ENCODE assay signal across 18 cellular contexts in genomic region chr3:196554205-196554604, GRCh38. TPM values are rescaled to one million over a fixed set of nuclear protein-coding genes. Genes with fewer than 3 reads are reported as not detected.
DNase-seq lines count a peak whose midpoint lies in the region; ATAC-seq, FAIRE-seq and TF ChIP-seq lines count a peak whose summit lies in the region.
"Had no signal": no experiment of that assay in that cellular context is flagged by ENCODE, and none has a peak within 500 bp of the region (broad histone marks: within the 10 kb centered on the region; RNA-seq: fewer than 3 reads in every experiment).

No MANE protein-coding gene starts in this region.

- CTCF ChIA-PET in Panc1 (lab: Charles Lee): interaction anchor here (0.5 kb wide), 1 partner anchor 14 kb away, joined by 3 read pairs; no protein-coding TSS in a partner anchor
- CTCF ChIA-PET in endothelial cell of umbilical vein (lab: Charles Lee): interaction anchor here (1.1 to 2.8 kb wide), 4 partner anchors 10 to 25 kb away, joined by 4 to 16 read pairs (median 6); partner anchors contain the start of genes FBXO45 and WDR53

- no peaks in the 10 kb centered on the region for H3K79me2 ChIP-seq in endothelial cell of umbilical vein (ENCODE audit: control insufficient read depth, insufficient read depth, low read length)

- H3K27me3 ChIP-seq in Panc1 (ENCODE audit: control insufficient read depth, insufficient read depth, low read length) (no peaks in the 10 kb centered on the region), endothelial cell of umbilical vein (ENCODE audit: control insufficient read depth in 2 of 2, insufficient read depth in 2 of 2, low read length in 2 of 2) (no peaks in the 10 kb centered on the region)
- H3K27me3 ChIP-seq: gastroesophageal sphincter had no signal

- TF ChIP-seq POLR2A in endothelial cell of umbilical vein (IDR thresholded peaks at IDR 0.05; ENCODE audit: low read depth, low read length): no peak

- intact Hi-C loops in Panc1 (cut with micrococcal nuclease; ENCODE audit: unreplicated experiment) (no loop called here), endothelial cell of umbilical vein (cut with micrococcal nuclease) (no loop called here)

- in situ Hi-C loops in KBM-7 (cut with MboI; ENCODE audit: low pct_unique_long_range_greater_than_20kb, low sequenced_read_pairs): no loop called here
- in situ Hi-C loops in Panc1 (cut with HindIII; ENCODE audit: low pct_unique_long_range_greater_than_20kb, low sequenced_read_pairs): no loop called here

- no peaks in the 10 kb centered on the region for H3K36me3 ChIP-seq in Panc1 (ENCODE audit: control insufficient read depth, insufficient read depth, low read length)
- no peaks in the 10 kb centered on the region for H3K36me3 ChIP-seq in endothelial cell of umbilical vein (ENCODE audit: control insufficient read depth in 2 of 2, extremely low read depth in 1 of 2, insufficient read depth in 2 of 2, low read length in 2 of 2)

- ATAC-seq in Panc1: no peak
- ATAC-seq: gastroesophageal sphincter, WTC11 had no signal

- H2AFZ ChIP-seq in endothelial cell of umbilical vein (ENCODE audit: low read depth, low read length): no peak overlapping the region

- H4K20me1 ChIP-seq in endothelial cell of umbilical vein (replicated peaks; ENCODE audit: control insufficient read depth, extremely low read depth, insufficient read depth, low read length): no peaks in the 10 kb centered on the region

- BruUV-seq in Panc1 (replicated peaks; lab: Mats Ljungman, UMichigan) (TSS peak; percentile 60), endothelial cell of umbilical vein (replicated peaks; lab: Mats Ljungman, UMichigan) (TSS peak; percentile 18)

- TF ChIP-seq CTCF in Panc1 (IDR thresholded peaks at IDR 0.05): no peak
- no peak for TF ChIP-seq CTCF in endothelial cell of umbilical vein (IDR thresholded peaks at IDR 0.05; ENCODE audit: extremely low read depth in 1 of 2, insufficient read depth in 1 of 2, low read depth in 1 of 2, low read length in 2 of 2)

- POLR2A ChIA-PET in Panc1 (lab: Charles Lee): interaction anchor here (0.6 kb wide), 1 partner anchor 19 kb away, joined by 4 read pairs; no protein-coding TSS in a partner anchor
- POLR2A ChIA-PET in endothelial cell of umbilical vein (lab: Charles Lee): no interaction called here

- no peak overlapping the region for H3K4me2 ChIP-seq in endothelial cell of umbilical vein (ENCODE audit: insufficient read depth, low read length)
- H3K4me2 ChIP-seq: KMS-11 had no signal

- dilution Hi-C loops in endothelial cell of umbilical vein (cut with MboI; ENCODE audit: extremely low pct_ligation_motif_present, low sequenced_read_pairs): no loop called here

- H3K9me3 ChIP-seq in Panc1 (ENCODE audit: control insufficient read depth, insufficient read depth, low read depth, low read length) (no peaks in the 10 kb centered on the region; the same call in 1 of the 2 replicates), endothelial cell of umbilical vein (replicated peaks; ENCODE audit: control insufficient read depth, insufficient read depth, low read length) (peaks cover under 1% of the 10 kb centered on the region)
- H3K9me3 ChIP-seq: gastroesophageal sphincter had no signal

- no peaks in the 10 kb centered on the region for H3K9me1 ChIP-seq in endothelial cell of umbilical vein (replicated peaks; ENCODE audit: control insufficient read depth, extremely low read depth, insufficient read depth, low read length)

- H3K9ac ChIP-seq in endothelial cell of umbilical vein (replicated peaks; ENCODE audit: extremely low read depth, insufficient read depth, low read length): no peak overlapping the region
- H3K9ac ChIP-seq: KMS-11 had no signal

- H3K4me3 ChIP-seq in Panc1 (ENCODE audit: low read depth in 2 of 2, low read length in 2 of 2) (no peak overlapping the region), endothelial cell of umbilical vein (replicated peaks in 1 of 3; ENCODE audit: insufficient read depth in 1 of 3, low read depth in 1 of 3, low read length in 3 of 3) (no peak overlapping the region)
- H3K4me3 ChIP-seq: coronary artery, gastroesophageal sphincter had no signal

- no peaks in the 10 kb centered on the region for H3K4me1 ChIP-seq in Panc1 (ENCODE audit: control insufficient read depth, insufficient read depth, low read length)
- H3K4me1 ChIP-seq in endothelial cell of umbilical vein (ENCODE audit: control insufficient read depth, extremely low read depth, insufficient read depth, low read length): peaks cover 14% of the 10 kb centered on the region
- H3K4me1 ChIP-seq: gastroesophageal sphincter had no signal

- DNase-seq in Ammon's horn (ENCODE audit: low spot score) (peak; percentile 22), KBM-7 (peak; percentile 78), Panc1 (ENCODE audit: low read depth, low spot score) (no peak), endothelial cell of umbilical vein (ENCODE audit: low read depth, low spot score) (no peak), kidney glomerular epithelial cell (lab: John Stamatoyannopoulos, UW) (no peak), RKO (ENCODE audit: low spot score) (no peak)
- DNase-seq in activated effector memory CD4-positive, alpha-beta T cell treated with Interleukin-2 at 50 U/mL for 16 hours: no peak
- DNase-seq in stimulated activated CD4-positive, alpha-beta T cell treated with anti-CD3 and anti-CD28 coated beads, Interleukin-2, amount 100 ng/mL, for 48 hours: no peak
- DNase-seq: activated gamma-delta T cell treated with Interleukin-2 at 50 U/mL for 16 hours, NCI-H1436 treated with DMSO at 0.1 percent for 48 hours, NCI-H2227 treated with DMSO at 0.1 percent for 48 hours, retina had no signal

- H3K27ac ChIP-seq in Panc1 (ENCODE audit: low read length) (no peak overlapping the region), endothelial cell of umbilical vein (ENCODE audit: insufficient read depth, low read depth, low read length) (no peak overlapping the region)
- H3K27ac ChIP-seq: coronary artery, gastroesophageal sphincter, KMS-11 had no signal

- FAIRE-seq in endothelial cell of umbilical vein (lab: Jason Lieb, UNC): no peak
- FAIRE-seq: H1 had no signal

TF ChIP-seq in endothelial cell of umbilical vein, 7 proteins besides CTCF, POLR2A, EP300 and RAD21:
- no peak for TF ChIP-seq JUN (IDR thresholded peaks at IDR 0.05; ENCODE audit: borderline replicate concordance, insufficient read depth, insufficient read length, low read depth)
- TF ChIP-seq EZH2 (IDR thresholded peaks at IDR 0.05; ENCODE audit: borderline replicate concordance, low read depth, low read length, severe bottlenecking): no peak
- no peak for TF ChIP-seq MYC (IDR thresholded peaks at IDR 0.05; ENCODE audit: low read depth, low read length)
- no peak for TF ChIP-seq GATA2 (IDR thresholded peaks at IDR 0.05; ENCODE audit: insufficient read depth, insufficient read length, low read depth, low read length)

RNA-seq across cellular contexts. Expression of gene WDR53, which starts 14.1 kb away (rescaled TPM):
- total RNA-seq in Panc1 (2021; ENCODE audit: unreplicated experiment) (18.6 TPM), endothelial cell of umbilical vein (13.0 and 15.3 TPM in 2 replicates)
- 15.6 TPM for polyA plus RNA-seq in Panc1 (2012; ENCODE audit: insufficient read length)
- polyA plus RNA-seq in endothelial cell of umbilical vein: 4.8 and 5.2 TPM in 2 replicates
- polyA plus RNA-seq in endothelial cell of umbilical vein (2011; cell fraction: cytosol; rRNA removed): 8.8 and 11.3 TPM in 2 replicates
- 5.5 and 6.4 TPM in 2 replicates for polyA plus RNA-seq in endothelial cell of umbilical vein (2011; cell fraction: nucleus; rRNA removed)
- 10.6 and 19.3 TPM in 2 replicates for polyA plus RNA-seq in endothelial cell of umbilical vein (2012)
- polyA minus RNA-seq in endothelial cell of umbilical vein: 8.2 and 9.1 TPM in 2 replicates
- polyA minus RNA-seq in endothelial cell of umbilical vein (2011; cell fraction: cytosol; rRNA and poly(A)+ RNA removed): 6.0 TPM
- 1.7 and 4.7 TPM in 2 replicates for polyA minus RNA-seq in endothelial cell of umbilical vein (2011; cell fraction: nucleus; rRNA and poly(A)+ RNA removed)

RNA-seq across cellular contexts. Expression of gene FBXO45, which starts 14.3 kb away (rescaled TPM):
- total RNA-seq in Panc1 (2021; ENCODE audit: unreplicated experiment) (21.6 TPM), endothelial cell of umbilical vein (12.4 and 13.4 TPM in 2 replicates)
- 8.2 TPM for polyA plus RNA-seq in Panc1 (2012; ENCODE audit: insufficient read length)
- polyA plus RNA-seq in endothelial cell of umbilical vein: 2.0 and 3.5 TPM in 2 replicates
- polyA plus RNA-seq in endothelial cell of umbilical vein (2011; cell fraction: cytosol; rRNA removed): 4.8 and 5.3 TPM in 2 replicates
- 1.7 and 3.0 TPM in 2 replicates for polyA plus RNA-seq in endothelial cell of umbilical vein (2011; cell fraction: nucleus; rRNA removed)
- polyA plus RNA-seq in endothelial cell of umbilical vein (2012): 9.8 and 15.9 TPM in 2 replicates
- polyA minus RNA-seq in endothelial cell of umbilical vein: 5.1 and 5.6 TPM in 2 replicates
- 14.1 TPM for polyA minus RNA-seq in endothelial cell of umbilical vein (2011; cell fraction: cytosol; rRNA and poly(A)+ RNA removed)
- polyA minus RNA-seq in endothelial cell of umbilical vein (2011; cell fraction: nucleus; rRNA and poly(A)+ RNA removed): 1.7 and 2.6 TPM in 2 replicates

RNA-seq across cellular contexts. Expression of gene SMCO1, which starts 39.1 kb away (rescaled TPM):
- total RNA-seq in Panc1 (2021; ENCODE audit: unreplicated experiment) (not detected), endothelial cell of umbilical vein (not detected in 2 replicates)
- polyA plus RNA-seq in Panc1 (2012; ENCODE audit: insufficient read length): not detected
- not detected in 2 replicates for polyA plus RNA-seq in endothelial cell of umbilical vein
- not detected in 2 replicates for polyA plus RNA-seq in endothelial cell of umbilical vein (2011; cell fraction: cytosol; rRNA removed)
- polyA plus RNA-seq in endothelial cell of umbilical vein (2011; cell fraction: nucleus; rRNA removed): not detected in 2 replicates
- not detected in 2 replicates for polyA plus RNA-seq in endothelial cell of umbilical vein (2012)
- polyA minus RNA-seq in endothelial cell of umbilical vein: not detected in 2 replicates
- polyA minus RNA-seq in endothelial cell of umbilical vein (2011; cell fraction: cytosol; rRNA and poly(A)+ RNA removed): not detected
- not detected in 2 replicates for polyA minus RNA-seq in endothelial cell of umbilical vein (2011; cell fraction: nucleus; rRNA and poly(A)+ RNA removed)
- total RNA-seq: gastroesophageal sphincter, H1, WTC11 had no signal
- polyA plus RNA-seq: liver had no signal

RNA-seq across cellular contexts. Expression of gene RNF168, which starts 50.6 kb away (rescaled TPM):
- total RNA-seq in Panc1 (2021; ENCODE audit: unreplicated experiment) (21.3 TPM), endothelial cell of umbilical vein (32.9 and 34.9 TPM in 2 replicates)
- 5.8 TPM for polyA plus RNA-seq in Panc1 (2012; ENCODE audit: insufficient read length)
- polyA plus RNA-seq in endothelial cell of umbilical vein: 2.7 and 4.0 TPM in 2 replicates
- 4.9 and 5.4 TPM in 2 replicates for polyA plus RNA-seq in endothelial cell of umbilical vein (2011; cell fraction: cytosol; rRNA removed)
- polyA plus RNA-seq in endothelial cell of umbilical vein (2011; cell fraction: nucleus; rRNA removed): 7.5 and 9.4 TPM in 2 replicates
- 10.4 and 12.2 TPM in 2 replicates for polyA plus RNA-seq in endothelial cell of umbilical vein (2012)
- 19.7 and 25.7 TPM in 2 replicates for polyA minus RNA-seq in endothelial cell of umbilical vein
- polyA minus RNA-seq in endothelial cell of umbilical vein (2011; cell fraction: cytosol; rRNA and poly(A)+ RNA removed): 34.1 TPM
- polyA minus RNA-seq in endothelial cell of umbilical vein (2011; cell fraction: nucleus; rRNA and poly(A)+ RNA removed): 23.3 and 24.1 TPM in 2 replicates

Comparison
In these comparisons a context has a peak if more than half of its experiments do, and no peak if none do; other contexts are left out.
1. DNase-seq: peak in Ammon's horn (single experiment) and KBM-7 (single experiment); none in Panc1 (single experiment), endothelial cell of umbilical vein (single experiment), kidney glomerular epithelial cell (single experiment), RKO (single experiment), activated effector memory CD4-positive, alpha-beta T cell treated with Interleukin-2 at 50 U/mL for 16 hours (single experiment) and stimulated activated CD4-positive, alpha-beta T cell treated with anti-CD3 and anti-CD28 coated beads, Interleukin-2, amount 100 ng/mL, for 48 hours (0 of 2).